ENCODE assay signal across 10 cellular contexts in genomic region chr1:183043872-183044859, GRCh38. TPM values are rescaled to one million over a fixed set of nuclear protein-coding genes. Genes with fewer than 3 reads are reported as not detected.
DNase-seq lines count a peak whose midpoint lies in the region; FAIRE-seq and TF ChIP-seq lines count a peak whose summit lies in the region.
"Had no signal": no experiment of that assay in that cellular context is flagged by ENCODE, and none has a peak within 500 bp of the region (broad histone marks: within the 10 kb centered on the region; RNA-seq: fewer than 3 reads in every experiment).

No MANE protein-coding gene starts in this region.

- H3K79me2 ChIP-seq in OCI-LY3 (ENCODE audit: low read length): peaks cover 68% of the 10 kb centered on the region

- H3K27ac Mint-ChIP-seq in osteocyte (ENCODE audit: unreplicated experiment): peak overlapping the region; percentile 95

- FAIRE-seq in D721Med (lab: Jason Lieb, UNC): no peak

- no peaks in the 10 kb centered on the region for H3K9me3 ChIP-seq in OCI-LY3 (ENCODE audit: insufficient read depth, low read length)
- no peaks in the 10 kb centered on the region for H3K9me3 ChIP-seq in effector memory CD4-positive, alpha-beta T cell (ENCODE audit: control insufficient read depth, low read length)

- no peaks in the 10 kb centered on the region for H3K27me3 Mint-ChIP-seq in osteocyte (ENCODE audit: unreplicated experiment)
- H3K27me3 Mint-ChIP-seq: stimulated activated naive B cell treated with anti-CD40 and anti-IgM and Interleukin-4, amounts not matched to agents 10 μg/mL and 1 μg/mL and 100 μg/mL, for 72 hours had no signal

- no peak overlapping the region for H3K27ac ChIP-seq in OCI-LY3 (ENCODE audit: low read length)
- H3K27ac ChIP-seq in effector memory CD4-positive, alpha-beta T cell (ENCODE audit: insufficient read depth, low read length, poor library complexity, severe bottlenecking): no peak overlapping the region

- H3K4me3 Mint-ChIP-seq in osteocyte (ENCODE audit: unreplicated experiment): peak overlapping the region; percentile 53
- H3K4me3 Mint-ChIP-seq: stimulated activated naive B cell treated with anti-CD40 and anti-IgM and Interleukin-4, amounts not matched to agents 10 μg/mL and 1 μg/mL and 100 μg/mL, for 72 hours had no signal

- TF ChIP-seq CTCF in OCI-LY3 (IDR thresholded peaks at IDR 0.05; ENCODE audit: low read depth, low read length) (no peak), fibroblast of mammary gland (conservative IDR thresholded peaks at IDR 0.05; ENCODE audit: control insufficient read depth, insufficient read depth, low read depth, low read length) (no peak), osteocyte (IDR thresholded peaks at IDR 0.05) (no peak), D721Med (IDR thresholded peaks at IDR 0.05; ENCODE audit: insufficient read depth, missing control alignments) (no peak)

- no peaks in the 10 kb centered on the region for H3K27me3 ChIP-seq in OCI-LY3 (ENCODE audit: low read depth, low read length)
- H3K27me3 ChIP-seq in effector memory CD4-positive, alpha-beta T cell (replicated peaks; ENCODE audit: control insufficient read depth, insufficient read depth, low read length, poor library complexity, severe bottlenecking): peaks cover 4% of the 10 kb centered on the region

- H4K20me1 ChIP-seq in OCI-LY3 (ENCODE audit: insufficient read depth, low read length): peaks cover 9% of the 10 kb centered on the region; the same call in 1 of the 2 replicates

- no peaks in the 10 kb centered on the region for H3K36me3 Mint-ChIP-seq in osteocyte (ENCODE audit: unreplicated experiment)

- H3K9me3 Mint-ChIP-seq in osteocyte (ENCODE audit: unreplicated experiment): no peaks in the 10 kb centered on the region
- H3K9me3 Mint-ChIP-seq: stimulated activated naive B cell treated with anti-CD40 and anti-IgM and Interleukin-4, amounts not matched to agents 10 μg/mL and 1 μg/mL and 100 μg/mL, for 72 hours had no signal

- H2AFZ ChIP-seq in OCI-LY3 (ENCODE audit: low read depth, low read length): no peak overlapping the region

- H3K36me3 ChIP-seq in OCI-LY3 (replicated peaks; ENCODE audit: low read depth, low read length): no peaks in the 10 kb centered on the region
- H3K36me3 ChIP-seq in effector memory CD4-positive, alpha-beta T cell (ENCODE audit: control insufficient read depth, insufficient read depth, low read length): no peaks in the 10 kb centered on the region

- H3K4me3 ChIP-seq in OCI-LY3 (ENCODE audit: low read length) (no peak overlapping the region), fibroblast of mammary gland (ENCODE audit: control insufficient read depth, low read depth, low read length) (no peak overlapping the region)
- H3K4me3 ChIP-seq in effector memory CD4-positive, alpha-beta T cell (ENCODE audit: insufficient read depth, low read depth, low read length, poor library complexity, severe bottlenecking): no peak overlapping the region

- peak; percentile 44 for DNase-seq in AG20443 (ENCODE audit: low spot score)
- DNase-seq in fibroblast of mammary gland (ENCODE audit: low read depth): peak; percentile 88
- DNase-seq in osteocyte (ENCODE audit: extremely low spot score, unreplicated experiment): no peak
- no peak for DNase-seq in D721Med (ENCODE audit: insufficient read length, low spot score)
- no peak for DNase-seq in GDM1 (lab: John Stamatoyannopoulos, UW)
- DNase-seq in iPS-NIHi11 (ENCODE audit: low spot score): no peak
- DNase-seq in effector memory CD4-positive, alpha-beta T cell: no peak
- DNase-seq: activated gamma-delta T cell treated with Interleukin-2 at 50 U/mL for 16 hours; stimulated activated naive B cell treated with anti-CD40 and anti-IgM and Interleukin-4, amounts not matched to agents 10 μg/mL and 1 μg/mL and 100 μg/mL, for 72 hours had no signal

- H3K4me1 ChIP-seq in OCI-LY3 (ENCODE audit: low read length): peaks cover 45% of the 10 kb centered on the region
- no peaks in the 10 kb centered on the region for H3K4me1 ChIP-seq in effector memory CD4-positive, alpha-beta T cell (ENCODE audit: control insufficient read depth, insufficient read depth, low read length, poor library complexity, severe bottlenecking)

- H3K4me1 Mint-ChIP-seq in osteocyte (ENCODE audit: unreplicated experiment): peaks cover 95% of the 10 kb centered on the region

- 0 out of 2 replicates have a peak overlapping the region, but pooled peaks have one; percentile 1 for H3K4me2 ChIP-seq in OCI-LY3 (ENCODE audit: low read length)

- H3K9ac ChIP-seq in OCI-LY3 (ENCODE audit: low read length): no peak overlapping the region

RNA-seq across cellular contexts. Expression of gene LAMC1, which starts 20.9 kb away (rescaled TPM):
- 369 and 384 TPM in 2 replicates for total RNA-seq in osteocyte

Comparison
In these comparisons a context has a peak if more than half of its experiments do, and no peak if none do; other contexts are left out.
1. DNase-seq: peak in AG20443 (single experiment) and fibroblast of mammary gland (single experiment); none in osteocyte (single experiment), D721Med (single experiment), GDM1 (single experiment), iPS-NIHi11 (single experiment) and effector memory CD4-positive, alpha-beta T cell (0 of 3).